ENCODE assay signal across 1 cellular context in the genomic region with DNA sequence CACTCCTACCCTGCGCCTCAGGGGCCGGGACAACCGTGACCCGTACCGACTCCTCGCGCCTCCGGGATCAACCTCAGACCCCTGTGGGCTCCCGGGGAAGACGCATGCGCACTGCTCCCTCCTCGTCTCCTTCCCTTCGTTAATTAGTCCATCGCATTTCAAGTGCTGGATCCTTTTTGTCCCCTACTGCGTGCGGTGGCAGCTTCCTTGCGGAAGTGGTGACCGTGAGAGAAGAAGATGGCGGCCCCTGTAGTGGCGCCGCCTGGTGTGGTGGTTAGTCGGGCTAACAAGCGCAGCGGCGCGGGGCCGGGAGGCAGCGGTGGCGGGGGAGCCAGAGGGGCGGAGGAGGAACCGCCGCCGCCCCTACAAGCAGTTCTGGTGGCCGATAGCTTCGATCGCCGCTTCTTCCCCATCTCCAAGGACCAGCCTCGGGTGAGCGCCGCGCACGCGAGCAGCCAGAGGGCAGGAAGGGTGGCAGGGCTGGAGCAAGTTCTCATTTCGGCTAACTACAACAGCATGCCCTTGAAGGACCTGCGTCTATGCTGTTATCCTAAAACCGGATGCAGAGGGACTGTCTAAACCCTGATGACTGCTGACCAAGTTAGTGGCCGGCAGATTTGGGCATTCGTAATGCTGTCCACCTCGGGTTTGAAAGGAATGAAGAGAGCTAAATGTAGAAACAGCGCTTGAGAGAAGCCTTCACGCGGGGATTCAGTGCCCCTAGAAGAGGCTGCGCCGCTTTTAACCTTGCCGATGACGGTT.
TF ChIP-seq lines count a peak whose summit lies in the region.

A gene (plus strand): TSS at position 210 of the 762 bp plus-strand sequence. CDS start 28 bp downstream, at position 238.

TF ChIP-seq in HepG2, 621 proteins besides CTCF, POLR2A, EP300 and RAD21 (continued from another document and continues in another):
- TF ChIP-seq, protein P1, sequence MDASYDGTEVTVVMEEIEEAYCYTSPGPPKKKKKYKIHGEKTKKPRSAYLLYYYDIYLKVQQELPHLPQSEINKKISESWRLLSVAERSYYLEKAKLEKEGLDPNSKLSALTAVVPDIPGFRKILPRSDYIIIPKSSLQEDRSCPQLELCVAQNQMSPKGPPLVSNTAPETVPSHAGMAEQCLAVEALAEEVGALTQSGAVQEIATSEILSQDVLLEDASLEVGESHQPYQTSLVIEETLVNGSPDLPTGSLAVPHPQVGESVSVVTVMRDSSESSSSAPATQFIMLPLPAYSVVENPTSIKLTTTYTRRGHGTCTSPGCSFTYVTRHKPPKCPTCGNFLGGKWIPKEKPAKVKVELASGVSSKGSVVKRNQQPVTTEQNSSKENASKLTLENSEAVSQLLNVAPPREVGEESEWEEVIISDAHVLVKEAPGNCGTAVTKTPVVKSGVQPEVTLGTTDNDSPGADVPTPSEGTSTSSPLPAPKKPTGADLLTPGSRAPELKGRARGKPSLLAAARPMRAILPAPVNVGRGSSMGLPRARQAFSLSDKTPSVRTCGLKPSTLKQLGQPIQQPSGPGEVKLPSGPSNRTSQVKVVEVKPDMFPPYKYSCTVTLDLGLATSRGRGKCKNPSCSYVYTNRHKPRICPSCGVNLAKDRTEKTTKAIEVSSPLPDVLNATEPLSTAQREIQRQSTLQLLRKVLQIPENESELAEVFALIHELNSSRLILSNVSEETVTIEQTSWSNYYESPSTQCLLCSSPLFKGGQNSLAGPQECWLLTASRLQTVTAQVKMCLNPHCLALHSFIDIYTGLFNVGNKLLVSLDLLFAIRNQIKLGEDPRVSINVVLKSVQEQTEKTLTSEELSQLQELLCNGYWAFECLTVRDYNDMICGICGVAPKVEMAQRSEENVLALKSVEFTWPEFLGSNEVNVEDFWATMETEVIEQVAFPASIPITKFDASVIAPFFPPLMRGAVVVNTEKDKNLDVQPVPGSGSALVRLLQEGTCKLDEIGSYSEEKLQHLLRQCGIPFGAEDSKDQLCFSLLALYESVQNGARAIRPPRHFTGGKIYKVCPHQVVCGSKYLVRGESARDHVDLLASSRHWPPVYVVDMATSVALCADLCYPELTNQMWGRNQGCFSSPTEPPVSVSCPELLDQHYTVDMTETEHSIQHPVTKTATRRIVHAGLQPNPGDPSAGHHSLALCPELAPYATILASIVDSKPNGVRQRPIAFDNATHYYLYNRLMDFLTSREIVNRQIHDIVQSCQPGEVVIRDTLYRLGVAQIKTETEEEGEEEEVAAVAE (CRISPR knock-in tag; IDR thresholded peaks at IDR 0.05; ENCODE audit: borderline replicate concordance): peak; percentile 89
- TF ChIP-seq, protein P2, sequence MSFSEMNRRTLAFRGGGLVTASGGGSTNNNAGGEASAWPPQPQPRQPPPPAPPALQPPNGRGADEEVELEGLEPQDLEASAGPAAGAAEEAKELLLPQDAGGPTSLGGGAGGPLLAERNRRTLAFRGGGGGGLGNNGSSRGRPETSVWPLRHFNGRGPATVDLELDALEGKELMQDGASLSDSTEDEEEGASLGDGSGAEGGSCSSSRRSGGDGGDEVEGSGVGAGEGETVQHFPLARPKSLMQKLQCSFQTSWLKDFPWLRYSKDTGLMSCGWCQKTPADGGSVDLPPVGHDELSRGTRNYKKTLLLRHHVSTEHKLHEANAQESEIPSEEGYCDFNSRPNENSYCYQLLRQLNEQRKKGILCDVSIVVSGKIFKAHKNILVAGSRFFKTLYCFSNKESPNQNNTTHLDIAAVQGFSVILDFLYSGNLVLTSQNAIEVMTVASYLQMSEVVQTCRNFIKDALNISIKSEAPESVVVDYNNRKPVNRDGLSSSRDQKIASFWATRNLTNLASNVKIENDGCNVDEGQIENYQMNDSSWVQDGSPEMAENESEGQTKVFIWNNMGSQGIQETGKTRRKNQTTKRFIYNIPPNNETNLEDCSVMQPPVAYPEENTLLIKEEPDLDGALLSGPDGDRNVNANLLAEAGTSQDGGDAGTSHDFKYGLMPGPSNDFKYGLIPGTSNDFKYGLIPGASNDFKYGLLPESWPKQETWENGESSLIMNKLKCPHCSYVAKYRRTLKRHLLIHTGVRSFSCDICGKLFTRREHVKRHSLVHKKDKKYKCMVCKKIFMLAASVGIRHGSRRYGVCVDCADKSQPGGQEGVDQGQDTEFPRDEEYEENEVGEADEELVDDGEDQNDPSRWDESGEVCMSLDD (CRISPR knock-in tag; IDR thresholded peaks at IDR 0.05; ENCODE audit: borderline replicate concordance): no peak
- TF ChIP-seq HDAC1 (CRISPR knock-in tag; IDR thresholded peaks at IDR 0.05) (peak; percentile 94), ZNF547 (CRISPR knock-in tag; IDR thresholded peaks at IDR 0.05) (peak; percentile 53; the same call in 1 of the 2 replicates), RFX3 (CRISPR knock-in tag; IDR thresholded peaks at IDR 0.05) (no peak), ZEB1 (IDR thresholded peaks at IDR 0.05; ENCODE audit: insufficient replicate concordance, low read depth) (peak; percentile 51), ZNF878 (CRISPR knock-in tag; IDR thresholded peaks at IDR 0.05) (no peak; the same call in none of the 2 replicates), ESRRA (CRISPR knock-in tag; IDR thresholded peaks at IDR 0.05; ENCODE audit: low read depth) (no peak), PRPF4 (IDR thresholded peaks at IDR 0.05; ENCODE audit: low read depth, low read length, poor library complexity, severe bottlenecking) (no peak), U2AF2 (IDR thresholded peaks at IDR 0.05; ENCODE audit: low read depth, low read length) (no peak), ZNF850 (CRISPR knock-in tag; conservative IDR thresholded peaks at IDR 0.05) (no peak), ZNF879 (CRISPR knock-in tag; IDR thresholded peaks at IDR 0.05) (no peak; the same call in 1 of the 2 replicates), SPEN (CRISPR knock-in tag; IDR thresholded peaks at IDR 0.05; ENCODE audit: low read depth) (peak; percentile 90), ZNF543 (CRISPR knock-in tag; IDR thresholded peaks at IDR 0.05) (no peak), RXRA (CRISPR knock-in tag; IDR thresholded peaks at IDR 0.05) (peak; percentile 73), SOX13 (IDR thresholded peaks at IDR 0.05) (0 out of 2 replicates have a peak, but pooled peaks have one; percentile 48), SOX13 (CRISPR knock-in tag; conservative IDR thresholded peaks at IDR 0.05 in 1 of 2, IDR thresholded peaks at IDR 0.05 in 1 of 2) (peak in 1 of 2 experiments; percentile 51; a peak in 2 of 4 replicates), ZFP90 (CRISPR knock-in tag; IDR thresholded peaks at IDR 0.05; ENCODE audit: borderline replicate concordance) (peak; percentile 78), ZNF501 (CRISPR knock-in tag; IDR thresholded peaks at IDR 0.05) (peak; percentile 95), KLF6 (CRISPR knock-in tag; IDR thresholded peaks at IDR 0.05) (0 out of 2 replicates have a peak, but pooled peaks have one; percentile 68), SMC3 (IDR thresholded peaks at IDR 0.05; ENCODE audit: low read length) (no peak), ZNF20 (CRISPR knock-in tag; IDR thresholded peaks at IDR 0.05) (no peak), ZNF350 (CRISPR knock-in tag; IDR thresholded peaks at IDR 0.05; ENCODE audit: borderline replicate concordance, low read depth) (peak; percentile 96), TAF15 (IDR thresholded peaks at IDR 0.05; ENCODE audit: low read depth, low read length, poor library complexity, severe bottlenecking) (no peak), ZNF720 (CRISPR knock-in tag; IDR thresholded peaks at IDR 0.05) (no peak), ELF3 (CRISPR knock-in tag; IDR thresholded peaks at IDR 0.05) (peak; percentile 97), SMAD1 (CRISPR knock-in tag; IDR thresholded peaks at IDR 0.05; ENCODE audit: borderline replicate concordance, low read depth) (no peak), ARHGAP35 (CRISPR knock-in tag; IDR thresholded peaks at IDR 0.05; ENCODE audit: borderline replicate concordance) (no peak), KLF15 (CRISPR knock-in tag; IDR thresholded peaks at IDR 0.05; ENCODE audit: borderline replicate concordance) (no peak), MZF1 (CRISPR knock-in tag; IDR thresholded peaks at IDR 0.05; ENCODE audit: borderline replicate concordance) (no peak), ZZZ3 (CRISPR knock-in tag; IDR thresholded peaks at IDR 0.05; ENCODE audit: borderline replicate concordance) (peak; percentile 68; the same call in 1 of the 2 replicates)
- TF ChIP-seq, protein P3, sequence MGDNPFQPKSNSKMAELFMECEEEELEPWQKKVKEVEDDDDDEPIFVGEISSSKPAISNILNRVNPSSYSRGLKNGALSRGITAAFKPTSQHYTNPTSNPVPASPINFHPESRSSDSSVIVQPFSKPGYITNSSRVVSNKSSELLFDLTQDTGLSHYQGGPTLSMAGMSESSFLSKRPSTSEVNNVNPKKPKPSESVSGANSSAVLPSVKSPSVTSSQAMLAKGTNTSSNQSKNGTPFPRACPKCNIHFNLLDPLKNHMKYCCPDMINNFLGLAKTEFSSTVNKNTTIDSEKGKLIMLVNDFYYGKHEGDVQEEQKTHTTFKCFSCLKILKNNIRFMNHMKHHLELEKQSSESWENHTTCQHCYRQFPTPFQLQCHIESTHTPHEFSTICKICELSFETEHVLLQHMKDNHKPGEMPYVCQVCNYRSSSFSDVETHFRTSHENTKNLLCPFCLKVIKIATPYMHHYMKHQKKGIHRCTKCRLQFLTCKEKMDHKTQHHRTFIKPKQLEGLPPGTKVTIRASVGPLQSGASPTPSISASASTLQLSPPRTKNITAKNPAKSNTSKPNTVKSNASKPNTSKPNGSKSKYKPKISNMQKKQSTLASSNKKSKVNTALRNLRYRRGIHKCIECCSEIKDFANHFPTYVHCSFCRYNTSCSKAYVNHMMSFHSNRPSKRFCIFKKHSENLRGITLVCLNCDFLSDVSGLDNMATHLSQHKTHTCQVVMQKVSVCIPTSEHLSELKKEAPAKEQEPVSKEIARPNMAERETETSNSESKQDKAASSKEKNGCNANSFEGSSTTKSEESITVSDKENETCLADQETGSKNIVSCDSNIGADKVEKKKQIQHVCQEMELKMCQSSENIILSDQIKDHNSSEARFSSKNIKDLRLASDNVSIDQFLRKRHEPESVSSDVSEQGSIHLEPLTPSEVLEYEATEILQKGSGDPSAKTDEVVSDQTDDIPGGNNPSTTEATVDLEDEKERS (CRISPR knock-in tag; IDR thresholded peaks at IDR 0.05): peak; percentile 61; the same call in 1 of the 2 replicates
- TF ChIP-seq, protein P4, sequence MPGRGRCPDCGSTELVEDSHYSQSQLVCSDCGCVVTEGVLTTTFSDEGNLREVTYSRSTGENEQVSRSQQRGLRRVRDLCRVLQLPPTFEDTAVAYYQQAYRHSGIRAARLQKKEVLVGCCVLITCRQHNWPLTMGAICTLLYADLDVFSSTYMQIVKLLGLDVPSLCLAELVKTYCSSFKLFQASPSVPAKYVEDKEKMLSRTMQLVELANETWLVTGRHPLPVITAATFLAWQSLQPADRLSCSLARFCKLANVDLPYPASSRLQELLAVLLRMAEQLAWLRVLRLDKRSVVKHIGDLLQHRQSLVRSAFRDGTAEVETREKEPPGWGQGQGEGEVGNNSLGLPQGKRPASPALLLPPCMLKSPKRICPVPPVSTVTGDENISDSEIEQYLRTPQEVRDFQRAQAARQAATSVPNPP (CRISPR knock-in tag; IDR thresholded peaks at IDR 0.05): no peak
- TF ChIP-seq, protein P5, sequence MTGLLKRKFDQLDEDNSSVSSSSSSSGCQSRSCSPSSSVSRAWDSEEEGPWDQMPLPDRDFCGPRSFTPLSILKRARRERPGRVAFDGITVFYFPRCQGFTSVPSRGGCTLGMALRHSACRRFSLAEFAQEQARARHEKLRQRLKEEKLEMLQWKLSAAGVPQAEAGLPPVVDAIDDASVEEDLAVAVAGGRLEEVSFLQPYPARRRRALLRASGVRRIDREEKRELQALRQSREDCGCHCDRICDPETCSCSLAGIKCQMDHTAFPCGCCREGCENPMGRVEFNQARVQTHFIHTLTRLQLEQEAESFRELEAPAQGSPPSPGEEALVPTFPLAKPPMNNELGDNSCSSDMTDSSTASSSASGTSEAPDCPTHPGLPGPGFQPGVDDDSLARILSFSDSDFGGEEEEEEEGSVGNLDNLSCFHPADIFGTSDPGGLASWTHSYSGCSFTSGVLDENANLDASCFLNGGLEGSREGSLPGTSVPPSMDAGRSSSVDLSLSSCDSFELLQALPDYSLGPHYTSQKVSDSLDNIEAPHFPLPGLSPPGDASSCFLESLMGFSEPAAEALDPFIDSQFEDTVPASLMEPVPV (CRISPR knock-in tag; IDR thresholded peaks at IDR 0.05): no peak; the same call in 1 of the 2 replicates
- TF ChIP-seq, protein P6, sequence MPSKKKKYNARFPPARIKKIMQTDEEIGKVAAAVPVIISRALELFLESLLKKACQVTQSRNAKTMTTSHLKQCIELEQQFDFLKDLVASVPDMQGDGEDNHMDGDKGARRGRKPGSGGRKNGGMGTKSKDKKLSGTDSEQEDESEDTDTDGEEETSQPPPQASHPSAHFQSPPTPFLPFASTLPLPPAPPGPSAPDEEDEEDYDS (CRISPR knock-in tag; IDR thresholded peaks at IDR 0.05): peak; percentile 83
- TF ChIP-seq, protein P7, sequence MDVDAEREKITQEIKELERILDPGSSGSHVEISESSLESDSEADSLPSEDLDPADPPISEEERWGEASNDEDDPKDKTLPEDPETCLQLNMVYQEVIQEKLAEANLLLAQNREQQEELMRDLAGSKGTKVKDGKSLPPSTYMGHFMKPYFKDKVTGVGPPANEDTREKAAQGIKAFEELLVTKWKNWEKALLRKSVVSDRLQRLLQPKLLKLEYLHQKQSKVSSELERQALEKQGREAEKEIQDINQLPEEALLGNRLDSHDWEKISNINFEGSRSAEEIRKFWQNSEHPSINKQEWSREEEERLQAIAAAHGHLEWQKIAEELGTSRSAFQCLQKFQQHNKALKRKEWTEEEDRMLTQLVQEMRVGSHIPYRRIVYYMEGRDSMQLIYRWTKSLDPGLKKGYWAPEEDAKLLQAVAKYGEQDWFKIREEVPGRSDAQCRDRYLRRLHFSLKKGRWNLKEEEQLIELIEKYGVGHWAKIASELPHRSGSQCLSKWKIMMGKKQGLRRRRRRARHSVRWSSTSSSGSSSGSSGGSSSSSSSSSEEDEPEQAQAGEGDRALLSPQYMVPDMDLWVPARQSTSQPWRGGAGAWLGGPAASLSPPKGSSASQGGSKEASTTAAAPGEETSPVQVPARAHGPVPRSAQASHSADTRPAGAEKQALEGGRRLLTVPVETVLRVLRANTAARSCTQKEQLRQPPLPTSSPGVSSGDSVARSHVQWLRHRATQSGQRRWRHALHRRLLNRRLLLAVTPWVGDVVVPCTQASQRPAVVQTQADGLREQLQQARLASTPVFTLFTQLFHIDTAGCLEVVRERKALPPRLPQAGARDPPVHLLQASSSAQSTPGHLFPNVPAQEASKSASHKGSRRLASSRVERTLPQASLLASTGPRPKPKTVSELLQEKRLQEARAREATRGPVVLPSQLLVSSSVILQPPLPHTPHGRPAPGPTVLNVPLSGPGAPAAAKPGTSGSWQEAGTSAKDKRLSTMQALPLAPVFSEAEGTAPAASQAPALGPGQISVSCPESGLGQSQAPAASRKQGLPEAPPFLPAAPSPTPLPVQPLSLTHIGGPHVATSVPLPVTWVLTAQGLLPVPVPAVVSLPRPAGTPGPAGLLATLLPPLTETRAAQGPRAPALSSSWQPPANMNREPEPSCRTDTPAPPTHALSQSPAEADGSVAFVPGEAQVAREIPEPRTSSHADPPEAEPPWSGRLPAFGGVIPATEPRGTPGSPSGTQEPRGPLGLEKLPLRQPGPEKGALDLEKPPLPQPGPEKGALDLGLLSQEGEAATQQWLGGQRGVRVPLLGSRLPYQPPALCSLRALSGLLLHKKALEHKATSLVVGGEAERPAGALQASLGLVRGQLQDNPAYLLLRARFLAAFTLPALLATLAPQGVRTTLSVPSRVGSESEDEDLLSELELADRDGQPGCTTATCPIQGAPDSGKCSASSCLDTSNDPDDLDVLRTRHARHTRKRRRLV (CRISPR knock-in tag; IDR thresholded peaks at IDR 0.05): no peak
